In the genomic region with DNA sequence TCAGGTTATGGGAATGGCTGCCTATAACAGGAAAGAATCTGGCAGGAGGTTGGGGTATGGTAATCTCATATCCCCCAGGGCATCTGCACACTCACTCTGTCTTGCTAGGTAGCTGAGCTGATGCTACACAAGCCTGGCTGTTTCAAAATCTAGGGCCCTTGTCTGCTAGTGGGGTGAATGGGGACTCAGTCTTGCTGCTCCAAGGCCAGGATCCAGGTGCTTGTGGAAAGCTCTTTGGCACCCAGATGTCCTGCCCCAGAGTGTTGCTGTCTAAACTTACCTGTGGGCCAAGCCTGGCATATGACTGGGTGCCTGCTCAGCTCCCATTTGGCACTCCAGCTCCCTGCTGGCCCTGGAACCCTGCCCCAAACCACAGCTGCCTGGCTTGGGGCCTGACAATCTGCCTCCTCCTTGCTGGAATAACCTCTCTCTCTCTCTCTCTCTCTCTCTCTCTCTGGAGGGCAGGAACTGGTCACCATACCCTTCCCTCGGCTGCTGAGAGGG, we compare ENCODE assay signal across 11 cellular contexts.
A peak's percentile ranks its signal among the peaks of the same experiment; 100 is the strongest.
DNase-seq lines count a peak whose midpoint lies in the region; ATAC-seq and TF ChIP-seq lines count a peak whose summit lies in the region.
"Had no signal": no experiment of that assay in that cellular context is flagged by ENCODE, and none has a peak within 500 bp of the region (broad histone marks: within the 10 kb centered on the region; RNA-seq: fewer than 3 reads in every experiment).

No MANE protein-coding gene starts in this region.

- H3K27me3 ChIP-seq in IMR-90 (ENCODE audit: control insufficient read depth, insufficient read depth, low read length) (no peaks in the 10 kb centered on the region), foreskin keratinocyte (no peaks in the 10 kb centered on the region), MM.1S (replicated peaks; ENCODE audit: insufficient read depth, low read length) (no peaks in the 10 kb centered on the region)
- H3K27me3 ChIP-seq: Peyer's patch had no signal

- no peak for TF ChIP-seq RAD21 in IMR-90 (IDR thresholded peaks at IDR 0.05; ENCODE audit: low read length)

- H2BK5ac ChIP-seq in IMR-90 (ENCODE audit: low read depth, low read length, poor library complexity, severe bottlenecking), result no peak overlapping the region

- H2AFZ ChIP-seq in IMR-90 (replicated peaks; ENCODE audit: low read length, poor library complexity) (peak overlapping the region; percentile 63), MM.1S (ENCODE audit: low read length) (no peak overlapping the region)

- POLR2A ChIA-PET in IMR-90 (lab: Charles Lee; ENCODE audit: unreplicated experiment), result interaction anchor here (0.7 kb wide), 1 partner anchor 18 kb away, joined by 3 read pairs; no protein-coding TSS in a partner anchor

- no peak overlapping the region for H4K8ac ChIP-seq in IMR-90 (ENCODE audit: low read depth in 2 of 2, low read length in 2 of 2)

- H3F3A ChIP-seq in MM.1S (ENCODE audit: insufficient read depth, low read length), result no peaks in the 10 kb centered on the region

- H2AK9ac ChIP-seq in IMR-90 (replicated peaks; ENCODE audit: low read depth, low read length, poor library complexity), result no peak overlapping the region

- no TSS peak for BruUV-seq in IMR-90 (replicated peaks; lab: Mats Ljungman, UMichigan)

- H4K5ac ChIP-seq in IMR-90 (ENCODE audit: low read depth, low read length), result no peak overlapping the region

- peaks cover 3% of the 10 kb centered on the region for H3K9me1 ChIP-seq in IMR-90 (ENCODE audit: insufficient read depth, low read length)

- H2AK5ac ChIP-seq in IMR-90 (ENCODE audit: low read depth, low read length), result no peak overlapping the region

- no peak overlapping the region for H4K91ac ChIP-seq in IMR-90 (ENCODE audit: insufficient read depth, low read depth, low read length)

- no CpG with 5 or more reads among the region's 1 CpG for WGBS in IMR-90 (ENCODE audit: extremely low coverage in 2 of 2, insufficient read length in 1 of 2), 2 experiments

- H3K23ac ChIP-seq in IMR-90 (ENCODE audit: low read depth, low read length), result no peak overlapping the region

- H3K9ac ChIP-seq in IMR-90 (ENCODE audit: low read depth, low read length) (no peak overlapping the region), SK-N-MC (ENCODE audit: insufficient read length) (no peak overlapping the region), MM.1S (ENCODE audit: low read length) (no peak overlapping the region)

- no peak overlapping the region for H3K4ac ChIP-seq in IMR-90 (ENCODE audit: low read depth, low read length)

- H3K36me3 ChIP-seq in IMR-90 (ENCODE audit: control insufficient read depth, insufficient read depth, low read length) (no peaks in the 10 kb centered on the region), SK-N-MC (ENCODE audit: insufficient read depth, low read length) (no peaks in the 10 kb centered on the region), mucosa of descending colon (ENCODE audit: low read depth) (no peaks in the 10 kb centered on the region), MM.1S (replicated peaks; ENCODE audit: insufficient read depth, low read length) (no peaks in the 10 kb centered on the region)
- H3K36me3 ChIP-seq: Peyer's patch had no signal

- H3K27ac ChIP-seq in IMR-90 (ENCODE audit: insufficient read depth, low read length) (no peak overlapping the region), SK-N-MC (peak overlapping the region; percentile 70), foreskin keratinocyte (no peak overlapping the region), MM.1S (ENCODE audit: low read length) (no peak overlapping the region)
- H3K27ac ChIP-seq: Peyer's patch had no signal

- no peak overlapping the region for H2BK15ac ChIP-seq in IMR-90 (ENCODE audit: low read depth, low read length)

- no peaks in the 10 kb centered on the region; the same call in 1 of the 2 replicates for H3K9me3 ChIP-seq in IMR-90 (ENCODE audit: control insufficient read depth, insufficient read depth, low read length)
- no peaks in the 10 kb centered on the region for H3K9me3 ChIP-seq in SK-N-MC (ENCODE audit: low read depth, low read length)
- no peaks in the 10 kb centered on the region for H3K9me3 ChIP-seq in mucosa of descending colon
- no peaks in the 10 kb centered on the region for H3K9me3 ChIP-seq in MM.1S (replicated peaks; ENCODE audit: insufficient read depth, low read length)
- H3K9me3 ChIP-seq: Peyer's patch had no signal

- H3K4me2 ChIP-seq in IMR-90 (ENCODE audit: low read depth, low read length) (no peak overlapping the region), MM.1S (ENCODE audit: low read depth, low read length) (no peak overlapping the region)

- in situ Hi-C loops in IMR-90 (cut with MboI; ENCODE audit: low sequenced_read_pairs), result no loop called here

- intact Hi-C loops in IMR-90 (cut with micrococcal nuclease), result no loop called here
- intact Hi-C loops in mucosa of descending colon (cut with DNase I, micrococcal nuclease), result no loop called here

- no peak for TF ChIP-seq POLR2A in IMR-90 (IDR thresholded peaks at IDR 0.05; ENCODE audit: low read depth, low read length)

- CTCF ChIA-PET in IMR-90 (lab: Yijun Ruan, JAX), result no interaction called here

- DNase-seq in IMR-90 (peak; percentile 34), SK-N-MC (ENCODE audit: low read depth, low spot score) (peak; percentile 40), foreskin keratinocyte (peak; percentile 55 to 79), stromal cell of bone marrow (ENCODE audit: low read depth) (peak; percentile 29), mucosa of descending colon (no peak), MM.1S (no peak)
- DNase-seq: activated CD4-positive, alpha-beta T cell treated with anti-CD3 and anti-CD28 coated beads for 1 hour; activated effector memory CD4-positive, alpha-beta T cell treated with Interleukin-2 at 50 U/mL for 16 hours; effector CD4-positive, alpha-beta T cell; Peyer's patch had no signal

- H2BK120ac ChIP-seq in IMR-90 (ENCODE audit: low read depth, low read length), result no peak overlapping the region

- ATAC-seq in IMR-90 (ENCODE audit: low read depth), result peak; percentile 72
- ATAC-seq in foreskin keratinocyte, result peak; percentile 84
- no peak for ATAC-seq in HG03439 (IDR thresholded peaks at IDR 0.05; ENCODE audit: unreplicated experiment)
- ATAC-seq in mucosa of descending colon, result no peak

- no peaks in the 10 kb centered on the region for H3K79me1 ChIP-seq in IMR-90 (ENCODE audit: low read depth in 1 of 2, low read length in 2 of 2)

- H3K56ac ChIP-seq in IMR-90 (ENCODE audit: extremely low read depth, insufficient read depth, low read length), result no peak overlapping the region

- no peak overlapping the region for H3K18ac ChIP-seq in IMR-90 (ENCODE audit: low read depth, low read length)

- no peak for TF ChIP-seq CTCF in IMR-90 (conservative IDR thresholded peaks at IDR 0.05; ENCODE audit: low read depth, low read length)
- no peak for TF ChIP-seq CTCF in foreskin keratinocyte (conservative IDR thresholded peaks at IDR 0.05)
- no peak for TF ChIP-seq CTCF in mucosa of descending colon (IDR thresholded peaks at IDR 0.05)
- no peak for TF ChIP-seq CTCF in MM.1S (IDR thresholded peaks at IDR 0.05; ENCODE audit: low read length)

- H4K20me1 ChIP-seq in IMR-90 (ENCODE audit: insufficient read depth, low read length) (no peaks in the 10 kb centered on the region), MM.1S (ENCODE audit: insufficient read depth, low read length) (no peaks in the 10 kb centered on the region)

- H3K4me1 ChIP-seq in IMR-90 (ENCODE audit: control insufficient read depth, insufficient read depth, low read length) (peaks cover 7% of the 10 kb centered on the region), foreskin keratinocyte (peaks cover 11% of the 10 kb centered on the region), mucosa of descending colon (ENCODE audit: low read depth) (no peaks in the 10 kb centered on the region), MM.1S (ENCODE audit: low read length) (no peaks in the 10 kb centered on the region)
- H3K4me1 ChIP-seq: Peyer's patch had no signal

- H3K4me3 ChIP-seq in IMR-90 (ENCODE audit: insufficient read depth, low read depth, low read length) (no peak overlapping the region), SK-N-MC (peak overlapping the region; percentile 33; the same call in 1 of the 2 replicates), mucosa of descending colon (no peak overlapping the region), MM.1S (ENCODE audit: low read length) (no peak overlapping the region)
- H3K4me3 ChIP-seq: Peyer's patch had no signal

- H3K79me2 ChIP-seq in MM.1S (ENCODE audit: low read length), result no peaks in the 10 kb centered on the region

- 0 out of 2 replicates have a peak overlapping the region, but pooled peaks have one; percentile 20 for H3K14ac ChIP-seq in IMR-90 (replicated peaks; ENCODE audit: low read depth, low read length)

- dilution Hi-C loops in IMR-90 (cut with HindIII; ENCODE audit: low sequenced_read_pairs, unreplicated experiment), result no loop called here

- no peaks in the 10 kb centered on the region for H3K9me2 ChIP-seq in MM.1S (replicated peaks; ENCODE audit: insufficient read depth, low read length)

- no peak overlapping the region for H2BK20ac ChIP-seq in IMR-90 (ENCODE audit: low read depth, low read length)

TF ChIP-seq in IMR-90, 13 proteins besides CTCF, POLR2A, EP300 and RAD21:
- TF ChIP-seq NFE2L2 (IDR thresholded peaks at IDR 0.05; ENCODE audit: low read depth, low read length) (no peak), MXI1 (IDR thresholded peaks at IDR 0.05; ENCODE audit: borderline replicate concordance, low read depth, low read length) (no peak), RCOR1 (IDR thresholded peaks at IDR 0.05; ENCODE audit: insufficient replicate concordance, low read length) (no peak), CHD1 (IDR thresholded peaks at IDR 0.05; ENCODE audit: low read depth, low read length) (no peak), MAZ (IDR thresholded peaks at IDR 0.05; ENCODE audit: borderline replicate concordance, low read depth, low read length) (no peak), FOS (IDR thresholded peaks at IDR 0.05; ENCODE audit: low read depth, low read length) (no peak)
- TF ChIP-seq, protein P1, sequence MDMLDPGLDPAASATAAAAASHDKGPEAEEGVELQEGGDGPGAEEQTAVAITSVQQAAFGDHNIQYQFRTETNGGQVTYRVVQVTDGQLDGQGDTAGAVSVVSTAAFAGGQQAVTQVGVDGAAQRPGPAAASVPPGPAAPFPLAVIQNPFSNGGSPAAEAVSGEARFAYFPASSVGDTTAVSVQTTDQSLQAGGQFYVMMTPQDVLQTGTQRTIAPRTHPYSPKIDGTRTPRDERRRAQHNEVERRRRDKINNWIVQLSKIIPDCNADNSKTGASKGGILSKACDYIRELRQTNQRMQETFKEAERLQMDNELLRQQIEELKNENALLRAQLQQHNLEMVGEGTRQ (IDR thresholded peaks at IDR 0.05; ENCODE audit: low read depth, low read length), result no peak

Comparison
In these comparisons a context has a peak if more than half of its experiments do, and no peak if none do; other contexts are left out.
1. ATAC-seq: peak in IMR-90 (single experiment) and foreskin keratinocyte (single experiment); none in HG03439 (single experiment) and mucosa of descending colon (single experiment).
2. DNase-seq: peak in IMR-90 (single experiment), SK-N-MC (single experiment), foreskin keratinocyte (2 of 2) and stromal cell of bone marrow (single experiment); none in mucosa of descending colon (0 of 3) and MM.1S (single experiment).